In genomic region chrX:17590892-17591740, GRCh38 we compare ENCODE assay signal across 8 cellular contexts.
DNase-seq lines count a peak whose midpoint lies in the region; ATAC-seq and TF ChIP-seq lines count a peak whose summit lies in the region.

No MANE protein-coding gene starts in this region.

- peak; percentile 62 to 81 for TF ChIP-seq CTCF in GM23338 (conservative IDR thresholded peaks at IDR 0.05; ENCODE audit: low read depth in 2 of 2)

- H3K23ac ChIP-seq in mesenchymal stem cell (ENCODE audit: low read length in 2 of 2) = no peak overlapping the region

- H3K9ac ChIP-seq in mesenchymal stem cell (ENCODE audit: low read length) = peak overlapping the region; percentile 76

- H3K27me3 ChIP-seq in GM23338 (ENCODE audit: insufficient read depth) = no peaks in the 10 kb centered on the region
- H3K27me3 ChIP-seq in mesenchymal stem cell (ENCODE audit: control insufficient read depth in 1 of 2, insufficient read depth in 1 of 2, low read length in 2 of 2) = peaks cover 0 to 9% of the 10 kb centered on the region in 2 experiments

- peaks cover 2% of the 10 kb centered on the region for H3K27me3 Mint-ChIP-seq in GM23338 (ENCODE audit: insufficient read depth, low read depth, poor library complexity)
- no peaks in the 10 kb centered on the region for H3K27me3 Mint-ChIP-seq in stimulated activated naive CD8-positive, alpha-beta T cell treated with anti-CD3 and anti-CD28 coated beads, Interleukin-15, amount 100 ng/mL, for 72 hours

- ATAC-seq in GM23338 = peak; percentile 83
- ATAC-seq in stimulated activated naive CD8-positive, alpha-beta T cell treated with anti-CD3 and anti-CD28 coated beads, Interleukin-15, amount 100 ng/mL, for 72 hours = peak; percentile 82

- no peak overlapping the region for H2AK5ac ChIP-seq in mesenchymal stem cell (ENCODE audit: low read length, severe bottlenecking)

- peak; percentile 66 for DNase-seq in G401 (ENCODE audit: low spot score)
- peak; percentile 68 for DNase-seq in GM23338 (ENCODE audit: low spot score)
- DNase-seq in NCI-H1048 (lab: John Stamatoyannopoulos, UW) = peak; percentile 5
- peak; percentile 76 for DNase-seq in SW480 (ENCODE audit: low spot score)
- peak; percentile 5 to 63 for DNase-seq in dermis microvascular lymphatic vessel endothelial cell (ENCODE audit: low read depth in 2 of 2)
- DNase-seq in mesenchymal stem cell = peak; percentile 38
- DNase-seq in stimulated activated naive CD8-positive, alpha-beta T cell treated with anti-CD3 and anti-CD28 coated beads, Interleukin-15, amount 100 ng/mL, for 72 hours = peak; percentile 54 to 66
- DNase-seq in mesenteric fat pad (ENCODE audit: low spot score) = no peak

- H3K4me2 ChIP-seq in GM23338 = no peak overlapping the region
- no peak overlapping the region for H3K4me2 ChIP-seq in mesenchymal stem cell (ENCODE audit: low read length, poor library complexity, severe bottlenecking)

- no peaks in the 10 kb centered on the region for H4K20me1 ChIP-seq in GM23338 (replicated peaks; ENCODE audit: insufficient read depth)

- no peaks in the 10 kb centered on the region for H3K9me2 ChIP-seq in GM23338 (ENCODE audit: insufficient read depth)

- H3K27ac ChIP-seq in GM23338 (ENCODE audit: low read depth) = no peak overlapping the region
- peak overlapping the region; percentile 82 for H3K27ac ChIP-seq in mesenchymal stem cell (ENCODE audit: low read length, poor library complexity, severe bottlenecking)

- H3K4ac ChIP-seq in mesenchymal stem cell (ENCODE audit: low read depth in 1 of 2, low read length in 2 of 2) = no peak overlapping the region

- H3K4me1 ChIP-seq in GM23338 (ENCODE audit: insufficient read depth) (no peaks in the 10 kb centered on the region), mesenchymal stem cell (ENCODE audit: control insufficient read depth, insufficient read depth, low read depth, low read length) (peaks cover 6% of the 10 kb centered on the region)

- no peak overlapping the region for H4K8ac ChIP-seq in mesenchymal stem cell (ENCODE audit: low read length)

- H3K4me3 Mint-ChIP-seq in GM23338 = no peak overlapping the region
- peak overlapping the region; percentile 57 to 58 for H3K4me3 Mint-ChIP-seq in stimulated activated naive CD8-positive, alpha-beta T cell treated with anti-CD3 and anti-CD28 coated beads, Interleukin-15, amount 100 ng/mL, for 72 hours

- no peaks in the 10 kb centered on the region for H3K79me2 ChIP-seq in GM23338 (replicated peaks; ENCODE audit: insufficient read depth)

- no peaks in the 10 kb centered on the region for H3K36me3 ChIP-seq in GM23338 (ENCODE audit: insufficient read depth)
- no peaks in the 10 kb centered on the region for H3K36me3 ChIP-seq in mesenchymal stem cell (ENCODE audit: control insufficient read depth in 1 of 2, insufficient read depth in 2 of 2, low read depth in 1 of 2, low read length in 2 of 2)

- no peaks in the 10 kb centered on the region for H3K9me3 Mint-ChIP-seq in GM23338
- H3K9me3 Mint-ChIP-seq in stimulated activated naive CD8-positive, alpha-beta T cell treated with anti-CD3 and anti-CD28 coated beads, Interleukin-15, amount 100 ng/mL, for 72 hours = no peaks in the 10 kb centered on the region

- WGBS in mesenchymal stem cell = 75% methylated on average over 5 of the region's 9 CpGs

- no peaks in the 10 kb centered on the region for H3F3A ChIP-seq in GM23338 (replicated peaks; ENCODE audit: low read depth)

- H2BK15ac ChIP-seq in mesenchymal stem cell (ENCODE audit: low read depth, poor library complexity, severe bottlenecking) = no peak overlapping the region

- peaks cover 10% of the 10 kb centered on the region for H3K4me1 Mint-ChIP-seq in GM23338
- H3K4me1 Mint-ChIP-seq in stimulated activated naive CD8-positive, alpha-beta T cell treated with anti-CD3 and anti-CD28 coated beads, Interleukin-15, amount 100 ng/mL, for 72 hours = peaks cover 58% of the 10 kb centered on the region

- H3K18ac ChIP-seq in mesenchymal stem cell (ENCODE audit: low read depth in 1 of 2, low read length in 2 of 2) = no peak overlapping the region

- peaks cover 2% of the 10 kb centered on the region for H3K79me1 ChIP-seq in mesenchymal stem cell (replicated peaks; ENCODE audit: low read length, poor library complexity, severe bottlenecking)

- H2AFZ ChIP-seq in GM23338 (no peak overlapping the region), mesenchymal stem cell (ENCODE audit: low read depth, low read length) (no peak overlapping the region)

- H3K14ac ChIP-seq in mesenchymal stem cell (ENCODE audit: low read length in 2 of 2) = no peak overlapping the region

- H2BK12ac ChIP-seq in mesenchymal stem cell (ENCODE audit: low read length in 2 of 2) = no peak overlapping the region

- H3K9me3 ChIP-seq in mesenchymal stem cell (ENCODE audit: control insufficient read depth, low read length) = no peaks in the 10 kb centered on the region

- H3K4me3 ChIP-seq in GM23338 = no peak overlapping the region
- H3K4me3 ChIP-seq in mesenchymal stem cell (ENCODE audit: insufficient read depth in 1 of 2, low read depth in 1 of 2, low read length in 2 of 2) = peak overlapping the region in 1 of 2 experiments; percentile 70

- H3K36me3 Mint-ChIP-seq in GM23338 (ENCODE audit: low read depth) = no peaks in the 10 kb centered on the region

- H3K27ac Mint-ChIP-seq in GM23338 = no peak overlapping the region
- H3K27ac Mint-ChIP-seq in stimulated activated naive CD8-positive, alpha-beta T cell treated with anti-CD3 and anti-CD28 coated beads, Interleukin-15, amount 100 ng/mL, for 72 hours = peak overlapping the region; percentile 95 to 97

- no peak overlapping the region for H2BK120ac ChIP-seq in mesenchymal stem cell (ENCODE audit: low read depth, low read length)

- H4K91ac ChIP-seq in mesenchymal stem cell (ENCODE audit: low read length) = no peak overlapping the region

- in situ Hi-C loops in G401 (cut with HindIII; ENCODE audit: low sequenced_read_pairs) = no loop called here

- no peak overlapping the region for H2BK5ac ChIP-seq in mesenchymal stem cell (ENCODE audit: low read depth, low read length, poor library complexity, severe bottlenecking)

TF ChIP-seq in GM23338, 12 proteins besides CTCF, POLR2A, EP300 and RAD21:
- no peak for TF ChIP-seq ZNF331 (CRISPR knock-in tag; IDR thresholded peaks at IDR 0.05; ENCODE audit: low read depth)
- no peak for TF ChIP-seq NANOG (IDR thresholded peaks at IDR 0.05; ENCODE audit: borderline replicate concordance)
- TF ChIP-seq ZNF114 (CRISPR knock-in tag; IDR thresholded peaks at IDR 0.05) = no peak
- TF ChIP-seq, protein P1, sequence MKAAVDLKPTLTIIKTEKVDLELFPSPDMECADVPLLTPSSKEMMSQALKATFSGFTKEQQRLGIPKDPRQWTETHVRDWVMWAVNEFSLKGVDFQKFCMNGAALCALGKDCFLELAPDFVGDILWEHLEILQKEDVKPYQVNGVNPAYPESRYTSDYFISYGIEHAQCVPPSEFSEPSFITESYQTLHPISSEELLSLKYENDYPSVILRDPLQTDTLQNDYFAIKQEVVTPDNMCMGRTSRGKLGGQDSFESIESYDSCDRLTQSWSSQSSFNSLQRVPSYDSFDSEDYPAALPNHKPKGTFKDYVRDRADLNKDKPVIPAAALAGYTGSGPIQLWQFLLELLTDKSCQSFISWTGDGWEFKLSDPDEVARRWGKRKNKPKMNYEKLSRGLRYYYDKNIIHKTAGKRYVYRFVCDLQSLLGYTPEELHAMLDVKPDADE (IDR thresholded peaks at IDR 0.05) = no peak
- no peak for TF ChIP-seq REST (IDR thresholded peaks at IDR 0.05; ENCODE audit: unreplicated experiment)
- no peak for TF ChIP-seq JUNB (IDR thresholded peaks at IDR 0.05; ENCODE audit: unreplicated experiment)
- no peak for TF ChIP-seq POLR2AphosphoS5 (IDR thresholded peaks at IDR 0.05; ENCODE audit: low read depth)
- TF ChIP-seq EZH2phosphoT487 (IDR thresholded peaks at IDR 0.05; ENCODE audit: unreplicated experiment) = no peak
